Comparison of ENCODE assay signal across 10 cellular contexts in genomic region chr6:99473730-99474129, GRCh38.
"Had no signal": no experiment of that assay in that cellular context is flagged by ENCODE, and none has a peak within 500 bp of the region (broad histone marks: within the 10 kb centered on the region; RNA-seq: fewer than 3 reads in every experiment).

No MANE protein-coding gene starts in this region.

- H3K4me1 ChIP-seq: HAP-1 had no signal

- H3K4me3 Mint-ChIP-seq: HFFc6 had no signal

- H3K4me3 ChIP-seq: GM23248, HAP-1 had no signal

- H3K9me3 ChIP-seq: HAP-1 had no signal

- DNase-seq: GM23248, GOT3, H7, HFFc6, KG1 had no signal

- ATAC-seq: HCT116, HepG2 had no signal

- H3K27me3 Mint-ChIP-seq: IgD-negative memory B cell had no signal

- H3K27ac ChIP-seq: GM23248, HL-60 had no signal

- H3K9me3 Mint-ChIP-seq: HFFc6, IgD-negative memory B cell had no signal

- H3K27ac Mint-ChIP-seq: HFFc6 had no signal
